In genomic region chr2:45598545-45598944, GRCh38 we compare ENCODE assay signal across 29 cellular contexts.
"Had no signal": no experiment of that assay in that cellular context is flagged by ENCODE, and none has a peak within 500 bp of the region (broad histone marks: within the 10 kb centered on the region; RNA-seq: fewer than 3 reads in every experiment).

No MANE protein-coding gene starts in this region.

- H3K4me3 ChIP-seq: adrenal gland, body of pancreas, breast epithelium had no signal

- H3K36me3 ChIP-seq: breast epithelium had no signal

- H3K27me3 ChIP-seq: adrenal gland, body of pancreas, brain microvascular endothelial cell, breast epithelium had no signal

- ATAC-seq: activated CD8-positive, alpha-beta T cell treated with anti-CD3 and anti-CD28 coated beads for 36 hours; activated naive CD4-positive, alpha-beta T cell treated with anti-CD3 and anti-CD28 coated beads, Interleukin-2, amount 50 U/mL, for 72 hours; activated T-cell treated with anti-CD3 and anti-CD28 coated beads, Interleukin-2, amount 50 U/mL, for 4 hours; activated T-cell treated with anti-CD3 and anti-CD28 coated beads, Interleukin-2, amount 50 U/mL, for 72 hours; activated T-helper 17 cell treated with anti-CD3 and anti-CD28 coated beads, Interleukin-2, amount 50 U/mL, for 72 hours; body of pancreas had no signal

- H3K9me3 ChIP-seq: adrenal gland, body of pancreas, breast epithelium had no signal

- DNase-seq: activated B cell treated with CpG ODN at 0.5 μM for 24 hours; activated CD4-positive, alpha-beta memory T cell treated with anti-CD3 and anti-CD28 coated beads for 36 hours; activated CD4-positive, alpha-beta T cell treated with anti-CD3 and anti-CD28 coated beads for 4 hours; activated CD4-positive, alpha-beta T cell treated with anti-CD3 and anti-CD28 coated beads, Interleukin-2, amount 10 ng/mL, durations not matched to agents 24 days and 14 days; activated CD4-positive, alpha-beta T cell treated with anti-CD3 and anti-CD28 coated beads, Interleukin-2, amount 50 U/mL, for 1 hour; activated CD4-positive, alpha-beta T cell treated with anti-CD3 and anti-CD28 coated beads, Interleukin-2, amount 50 U/mL, for 4 hours; activated CD4-positive, CD25-positive, alpha-beta regulatory T cell treated with anti-CD3 and anti-CD28 coated beads, Interleukin-2, amount 50 U/mL, for 72 hours; activated CD8-positive, alpha-beta memory T cell treated with anti-CD3 and anti-CD28 coated beads, Interleukin-2, amount 50 U/mL, for 4 hours; activated CD8-positive, alpha-beta T cell treated with anti-CD3 and anti-CD28 coated beads for 36 hours; activated effector memory CD4-positive, alpha-beta T cell treated with anti-CD3 and anti-CD28 coated beads, Interleukin-2, amount 50 U/mL, for 16 hours; activated gamma-delta T cell treated with Interleukin-2 at 50 U/mL for 16 hours; activated naive CD4-positive, alpha-beta T cell; activated naive CD4-positive, alpha-beta T cell treated with anti-CD3 and anti-CD28 coated beads for 36 hours; activated naive CD4-positive, alpha-beta T cell treated with anti-CD3 and anti-CD28 coated beads, Interleukin-2, amount 50 U/mL, for 16 hours; activated naive CD8-positive, alpha-beta T cell treated with anti-CD3 and anti-CD28 coated beads for 36 hours; activated T-cell treated with anti-CD3 and anti-CD28 coated beads for 4 hours; activated T-cell treated with anti-CD3 and anti-CD28 coated beads, Interleukin-2, amount 50 U/mL, for 1 hour; activated T-cell treated with anti-CD3 and anti-CD28 coated beads, Interleukin-2, amount 50 U/mL, for 4 hours; activated T-cell treated with anti-CD3 and anti-CD28 coated beads, Interleukin-2, amount 50 U/mL, for 72 hours; adrenal gland; amniotic stem cell; aorta; body of pancreas; brain microvascular endothelial cell; central memory CD4-positive, alpha-beta T cell; T-helper 1 cell had no signal

- H3K4me1 ChIP-seq: breast epithelium had no signal

- H3K27ac ChIP-seq: adrenal gland, body of pancreas, brain microvascular endothelial cell, breast epithelium had no signal
